Comparison of ENCODE assay signal across 19 cellular contexts in the genomic region with DNA sequence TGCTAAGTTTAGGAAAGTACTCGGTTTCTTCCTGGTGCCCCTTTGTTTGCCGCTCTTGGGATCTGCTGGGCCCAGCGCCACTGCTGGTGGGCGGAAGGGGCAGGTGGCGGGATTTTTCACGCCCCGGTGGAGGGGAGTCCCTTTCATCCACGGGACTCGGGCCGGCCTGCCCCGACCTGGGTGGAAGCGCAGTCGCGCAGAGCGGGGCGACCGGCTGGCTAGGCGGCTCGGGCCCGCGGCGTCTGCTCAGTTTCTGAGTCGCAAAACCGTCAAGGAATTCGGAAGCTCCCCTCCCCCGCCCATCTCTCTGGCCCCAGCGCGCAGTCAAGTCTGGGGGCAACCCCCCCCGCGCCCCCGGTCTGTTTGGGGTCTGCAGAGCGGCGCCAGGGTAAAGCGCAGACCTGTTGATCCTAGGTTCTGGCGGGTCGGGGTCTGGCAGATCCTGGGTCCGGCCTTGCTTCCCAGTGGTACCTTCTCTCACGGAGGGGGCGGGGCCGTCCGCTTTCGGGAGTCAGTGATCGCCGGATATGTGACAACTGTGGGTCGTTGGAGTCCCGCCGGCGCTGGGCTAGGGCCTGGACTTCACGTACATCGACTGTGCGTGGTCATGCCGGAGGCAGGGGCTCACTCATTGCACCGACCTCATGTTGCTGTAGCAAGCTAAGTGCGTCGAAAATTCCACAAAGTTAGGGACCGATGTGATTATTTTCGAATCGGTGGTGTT. TPM values are rescaled to one million over a fixed set of nuclear protein-coding genes. Genes with fewer than 3 reads are reported as not detected.
DNase-seq lines count a peak whose midpoint lies in the region; ATAC-seq and TF ChIP-seq lines count a peak whose summit lies in the region.
"Had no signal": no experiment of that assay in that cellular context is flagged by ENCODE, and none has a peak within 500 bp of the region (broad histone marks: within the 10 kb centered on the region; RNA-seq: fewer than 3 reads in every experiment).

A gene with protein sequence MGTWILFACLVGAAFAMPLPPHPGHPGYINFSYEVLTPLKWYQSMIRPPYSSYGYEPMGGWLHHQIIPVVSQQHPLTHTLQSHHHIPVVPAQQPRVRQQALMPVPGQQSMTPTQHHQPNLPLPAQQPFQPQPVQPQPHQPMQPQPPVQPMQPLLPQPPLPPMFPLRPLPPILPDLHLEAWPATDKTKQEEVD (minus strand): TSS at position 481 of the 724 bp plus-strand sequence. CDS start 39,144 bp downstream, outside the sequence.

- no peak within 1 kb of the TSS for H3K4me2 ChIP-seq in PC-3 (ENCODE audit: low read length)

- peaks cover 2% of the 10 kb centered on the region for H3K36me3 ChIP-seq in mesodermal cell (ENCODE audit: control insufficient read depth, insufficient read depth, low read length)
- no peaks in the 10 kb centered on the region for H3K36me3 ChIP-seq in naive thymus-derived CD4-positive, alpha-beta T cell (ENCODE audit: control insufficient read depth in 2 of 3, insufficient read depth in 3 of 3, low read length in 3 of 3)
- no peaks in the 10 kb centered on the region for H3K36me3 ChIP-seq in PC-3 (ENCODE audit: low read depth, low read length)
- H3K36me3 ChIP-seq: HAP-1, vagina had no signal

- DNase-seq in stimulated activated naive CD8-positive, alpha-beta T cell treated with anti-CD3 and anti-CD28 coated beads, Interleukin-15, Interleukin-2, amounts not matched to agents 100 U/mL and 50 U/mL, for 24 hours, result no peak
- DNase-seq in endothelial cell (ENCODE audit: low spot score) (peak; percentile 28), SHP77 treated with DMSO at 0.1 percent for 48 hours (lab: John Stamatoyannopoulos, UW) (no peak), NCI-H1092 treated with DMSO at 0.1 percent for 48 hours (lab: John Stamatoyannopoulos, UW) (no peak), PC-3 (no peak)
- DNase-seq in naive thymus-derived CD4-positive, alpha-beta T cell, result no peak
- DNase-seq: activated naive CD4-positive, alpha-beta T cell treated with Interleukin-2 at 50 U/mL for 16 hours; effector CD8-positive, alpha-beta T cell; foreskin fibroblast; GDM1; NCI-H2029; NCI-H524 treated with DMSO at 0.1 percent for 48 hours; OCI-M1 had no signal

- peaks cover 38% of the 10 kb centered on the region for H3K27me3 Mint-ChIP-seq in stimulated activated naive CD8-positive, alpha-beta T cell treated with anti-CD3 and anti-CD28 coated beads, Interleukin-15, Interleukin-2, amounts not matched to agents 100 ng/mL and 50 ng/mL, for 24 hours
- H3K27me3 Mint-ChIP-seq in endothelial cell (ENCODE audit: unreplicated experiment), result peaks cover 2% of the 10 kb centered on the region
- H3K27me3 Mint-ChIP-seq in naive thymus-derived CD4-positive, alpha-beta T cell, result peaks cover 24 to 39% (median 29%) of the 10 kb centered on the region in 5 donors

- H3K4me3 ChIP-seq in mesodermal cell (ENCODE audit: extremely low read depth, insufficient read depth, low read length, poor library complexity, severe bottlenecking), result peak within 1 kb of the TSS; percentile 53
- no peak within 1 kb of the TSS for H3K4me3 ChIP-seq in naive thymus-derived CD4-positive, alpha-beta T cell (ENCODE audit: low read length)
- no peak within 1 kb of the TSS for H3K4me3 ChIP-seq in PC-3 (ENCODE audit: low read length)
- H3K4me3 ChIP-seq: HAP-1, vagina had no signal

- ATAC-seq in stimulated activated naive CD8-positive, alpha-beta T cell treated with anti-CD3 and anti-CD28 coated beads, Interleukin-15, Interleukin-2, amounts not matched to agents 100 U/mL and 50 U/mL, for 24 hours, result no peak
- no peak for ATAC-seq in naive thymus-derived CD4-positive, alpha-beta T cell
- ATAC-seq in PC-3, result no peak

- H3K79me2 ChIP-seq in PC-3 (ENCODE audit: low read length), result no peaks in the 10 kb centered on the region

- CTCF ChIA-PET in naive thymus-derived CD4-positive, alpha-beta T cell (lab: Charles Lee), result no interaction called here
- CTCF ChIA-PET in PC-3 (lab: Charles Lee), result no interaction called here

- H3K9me3 Mint-ChIP-seq in stimulated activated naive CD8-positive, alpha-beta T cell treated with anti-CD3 and anti-CD28 coated beads, Interleukin-15, Interleukin-2, amounts not matched to agents 100 ng/mL and 50 ng/mL, for 24 hours, result no peaks in the 10 kb centered on the region
- H3K9me3 Mint-ChIP-seq in endothelial cell (ENCODE audit: unreplicated experiment), result no peaks in the 10 kb centered on the region
- no peaks in the 10 kb centered on the region for H3K9me3 Mint-ChIP-seq in naive thymus-derived CD4-positive, alpha-beta T cell

- no peaks in the 10 kb centered on the region for H3F3A ChIP-seq in PC-3 (ENCODE audit: low read length, unreplicated experiment)

- H3K4me3 Mint-ChIP-seq in stimulated activated naive CD8-positive, alpha-beta T cell treated with anti-CD3 and anti-CD28 coated beads, Interleukin-15, Interleukin-2, amounts not matched to agents 100 ng/mL and 50 ng/mL, for 24 hours, result peak within 1 kb of the TSS; percentile 35
- H3K4me3 Mint-ChIP-seq in endothelial cell (ENCODE audit: unreplicated experiment), result peak within 1 kb of the TSS; percentile 87
- H3K4me3 Mint-ChIP-seq in naive thymus-derived CD4-positive, alpha-beta T cell, result peak within 1 kb of the TSS in 2 of 10 donors; percentile 33 to 50

- no peaks in the 10 kb centered on the region for H3K9me3 ChIP-seq in mesodermal cell (ENCODE audit: control insufficient read depth, low read length)
- H3K9me3 ChIP-seq in naive thymus-derived CD4-positive, alpha-beta T cell (ENCODE audit: control insufficient read depth in 2 of 3, low read length in 3 of 3), result no peaks in the 10 kb centered on the region
- H3K9me3 ChIP-seq in PC-3 (ENCODE audit: low read length), result no peaks in the 10 kb centered on the region
- H3K9me3 ChIP-seq: HAP-1, vagina had no signal

- no peak within 1 kb of the TSS for H3K9ac ChIP-seq in PC-3 (ENCODE audit: low read length)

- 1 to 4% methylated on average over 13 to 19 of the region's 58 CpGs for WGBS in mesodermal cell (ENCODE audit: insufficient coverage in 2 of 2), 2 experiments

- H3K4me1 ChIP-seq in mesodermal cell (ENCODE audit: control insufficient read depth, insufficient read depth, low read length, poor library complexity, severe bottlenecking) (peaks cover 12% of the 10 kb centered on the region), PC-3 (ENCODE audit: insufficient read depth, low read length) (no peaks in the 10 kb centered on the region)
- no peaks in the 10 kb centered on the region for H3K4me1 ChIP-seq in naive thymus-derived CD4-positive, alpha-beta T cell (ENCODE audit: control insufficient read depth in 2 of 2, insufficient read depth in 2 of 2, low read length in 2 of 2)
- H3K4me1 ChIP-seq: HAP-1, vagina had no signal

- intact Hi-C loops in naive thymus-derived CD4-positive, alpha-beta T cell (cut with micrococcal nuclease), result no loop called here
- intact Hi-C loops in PC-3 (cut with micrococcal nuclease), result no loop called here

- peaks cover 8% of the 10 kb centered on the region for H3K4me1 Mint-ChIP-seq in stimulated activated naive CD8-positive, alpha-beta T cell treated with anti-CD3 and anti-CD28 coated beads, Interleukin-15, Interleukin-2, amounts not matched to agents 100 ng/mL and 50 ng/mL, for 24 hours (ENCODE audit: low read depth)
- H3K4me1 Mint-ChIP-seq in endothelial cell (ENCODE audit: unreplicated experiment), result peaks cover 3% of the 10 kb centered on the region
- H3K4me1 Mint-ChIP-seq in naive thymus-derived CD4-positive, alpha-beta T cell, result peaks cover 0 to 12% (median 0%) of the 10 kb centered on the region in 7 donors

- H3K27ac Mint-ChIP-seq in stimulated activated naive CD8-positive, alpha-beta T cell treated with anti-CD3 and anti-CD28 coated beads, Interleukin-15, Interleukin-2, amounts not matched to agents 100 ng/mL and 50 ng/mL, for 24 hours, result no peak within 1 kb of the TSS
- no peak within 1 kb of the TSS for H3K27ac Mint-ChIP-seq in endothelial cell (ENCODE audit: unreplicated experiment)
- no peak within 1 kb of the TSS for H3K27ac Mint-ChIP-seq in naive thymus-derived CD4-positive, alpha-beta T cell

- H3K36me3 Mint-ChIP-seq in stimulated activated naive CD8-positive, alpha-beta T cell treated with anti-CD3 and anti-CD28 coated beads, Interleukin-15, Interleukin-2, amounts not matched to agents 100 ng/mL and 50 ng/mL, for 24 hours (ENCODE audit: low read depth), result no peaks in the 10 kb centered on the region
- H3K36me3 Mint-ChIP-seq in endothelial cell (ENCODE audit: low read depth, unreplicated experiment), result no peaks in the 10 kb centered on the region
- H3K36me3 Mint-ChIP-seq in naive thymus-derived CD4-positive, alpha-beta T cell, result no peaks in the 10 kb centered on the region

- H3K27ac ChIP-seq in mesodermal cell (ENCODE audit: low read depth, low read length, severe bottlenecking), result no peak within 1 kb of the TSS
- H3K27ac ChIP-seq in naive thymus-derived CD4-positive, alpha-beta T cell (ENCODE audit: low read depth, low read length), result no peak within 1 kb of the TSS
- no peak within 1 kb of the TSS for H3K27ac ChIP-seq in PC-3 (ENCODE audit: low read length)
- H3K27ac ChIP-seq: vagina had no signal

- no peaks in the 10 kb centered on the region for H3K27me3 ChIP-seq in naive thymus-derived CD4-positive, alpha-beta T cell (ENCODE audit: control insufficient read depth in 2 of 2, insufficient read depth in 2 of 2, low read length in 2 of 2)
- H3K27me3 ChIP-seq in PC-3 (ENCODE audit: low read length), result no peaks in the 10 kb centered on the region
- H3K27me3 ChIP-seq: vagina had no signal

- no TSS peak for BruUV-seq in PC-3 (replicated peaks; lab: Mats Ljungman, UMichigan)

- POLR2A ChIA-PET in naive thymus-derived CD4-positive, alpha-beta T cell (lab: Charles Lee), result no interaction called here
- POLR2A ChIA-PET in PC-3 (lab: Charles Lee; ENCODE audit: unreplicated experiment), result no interaction called here

- H3K9me2 ChIP-seq in PC-3 (replicated peaks; ENCODE audit: low read length), result no peaks in the 10 kb centered on the region

- no peak within 1 kb of the TSS for H2AFZ ChIP-seq in PC-3 (ENCODE audit: low read length)

- TF ChIP-seq CTCF in endothelial cell (IDR thresholded peaks at IDR 0.05; ENCODE audit: unreplicated experiment) (no peak), PC-3 (conservative IDR thresholded peaks at IDR 0.05; ENCODE audit: low read depth, low read length) (no peak)

- H4K20me1 ChIP-seq in PC-3 (ENCODE audit: low read length), result no peaks in the 10 kb centered on the region

RNA-seq across cellular contexts. Expression of the gene that starts here (rescaled TPM):
- not detected for total RNA-seq in endothelial cell (ENCODE audit: unreplicated experiment)
- polyA plus RNA-seq in mesodermal cell (2013, experiment 1 of 2), result not detected
- not detected for polyA plus RNA-seq in mesodermal cell (2013, experiment 2 of 2)
- not detected for total RNA-seq in naive thymus-derived CD4-positive, alpha-beta T cell
- polyA plus RNA-seq in naive thymus-derived CD4-positive, alpha-beta T cell, result not detected
- not detected in 2 replicates for total RNA-seq in PC-3 (2014; rRNA removed)
- total RNA-seq: mononuclear cell, omental fat pad, vagina had no signal
